Comparison of ENCODE assay signal across 8 cellular contexts in the genomic region with DNA sequence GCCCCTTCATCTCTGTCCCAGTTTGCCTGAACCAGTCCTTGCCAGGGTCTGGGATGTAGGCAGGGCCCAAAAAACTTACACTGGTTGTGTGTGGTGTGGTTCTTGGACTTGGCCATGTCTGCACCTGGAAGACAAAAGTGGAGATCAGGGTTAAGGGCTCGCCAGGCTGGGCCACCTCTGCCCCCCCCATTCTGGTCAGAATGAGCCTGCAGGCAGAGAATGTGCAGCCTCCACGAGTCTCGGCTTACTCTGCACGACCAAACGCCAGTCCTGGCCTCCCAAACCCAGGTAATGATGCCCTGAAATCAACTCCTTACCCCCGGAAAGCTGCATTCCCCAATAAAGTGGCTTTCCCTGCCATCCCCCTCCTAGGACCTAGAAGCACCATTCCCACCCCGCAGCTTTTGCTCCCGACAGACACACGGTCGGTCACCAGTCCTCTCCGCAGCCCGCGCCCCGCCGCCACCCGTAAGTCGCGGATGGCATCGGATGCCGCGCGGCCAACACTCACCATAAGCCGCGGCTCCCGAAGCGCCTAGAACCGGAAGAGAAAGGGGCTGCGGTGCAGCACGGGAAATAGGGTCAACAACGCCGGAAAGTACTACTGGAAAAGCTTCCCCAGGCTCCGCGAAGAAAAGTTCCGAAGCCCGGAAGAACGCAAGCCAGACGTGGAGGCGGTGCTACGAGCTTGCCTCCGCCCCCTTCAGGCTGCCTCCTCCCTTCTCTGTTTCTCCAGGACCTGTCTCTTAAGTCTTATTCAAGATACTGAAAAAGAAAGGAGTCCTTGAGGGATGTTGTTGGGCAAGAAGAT. TPM values are rescaled to one million over a fixed set of nuclear protein-coding genes. Genes with fewer than 3 reads are reported as not detected.
DNase-seq lines count a peak whose midpoint lies in the region; ATAC-seq and TF ChIP-seq lines count a peak whose summit lies in the region.

A gene (minus strand): TSS at position 550 of the 811 bp plus-strand sequence. CDS start 434 bp downstream, at position 116.

- CTCF ChIA-PET in Panc1 (lab: Charles Lee), result interaction anchor here (0.7 kb wide), 1 partner anchor 223 kb away, joined by 5 read pairs; no protein-coding TSS in a partner anchor

- 0% methylated on average over 40 of the region's 40 CpGs for WGBS in esophagus, 2 donors

- H3K27ac Mint-ChIP-seq in activated T-cell treated with anti-CD3 and anti-CD28 coated beads, Interleukin-2, amount 50 U/mL, for 24 hours, result peak within 1 kb of the TSS; percentile 100

- H3K4me3 ChIP-seq in Panc1 (ENCODE audit: low read depth in 2 of 2, low read length in 2 of 2) (peak within 1 kb of the TSS; percentile 91 to 96), esophagus (ENCODE audit: low read depth in 1 of 2, low read length in 2 of 2) (peak within 1 kb of the TSS; percentile 73 to 76), muscle layer of duodenum (ENCODE audit: low read depth in 1 of 2, low read length in 2 of 2) (peak within 1 kb of the TSS; percentile 86 to 93)

- no peaks in the 10 kb centered on the region for H3K27me3 Mint-ChIP-seq in activated T-cell treated with anti-CD3 and anti-CD28 coated beads, Interleukin-2, amount 50 U/mL, for 24 hours

- peaks cover 34% of the 10 kb centered on the region for H3K4me1 Mint-ChIP-seq in activated T-cell treated with anti-CD3 and anti-CD28 coated beads, Interleukin-2, amount 50 U/mL, for 24 hours (ENCODE audit: low read depth)

- H3K9me3 Mint-ChIP-seq in activated T-cell treated with anti-CD3 and anti-CD28 coated beads, Interleukin-2, amount 50 U/mL, for 24 hours, result no peaks in the 10 kb centered on the region

- peak; percentile 88 for DNase-seq in DMS53 (lab: John Stamatoyannopoulos, UW)
- peak; percentile 97 for DNase-seq in KBM-7
- peak; percentile 82 for DNase-seq in Panc1 (ENCODE audit: low read depth, low spot score)
- DNase-seq in activated T-cell treated with anti-CD3 and anti-CD28 coated beads, Interleukin-2, amount 50 U/mL, for 24 hours, result peak; percentile 93
- DNase-seq in stimulated activated CD8-positive, alpha-beta memory T cell treated with anti-CD3 and anti-CD28 coated beads, Interleukin-7, amount 100 ng/mL, for 24 hours (ENCODE audit: low read depth), result peak; percentile 69

- in situ Hi-C loops in KBM-7 (cut with MboI; ENCODE audit: low pct_unique_long_range_greater_than_20kb, low sequenced_read_pairs), result no loop called here
- in situ Hi-C loops in Panc1 (cut with HindIII; ENCODE audit: low pct_unique_long_range_greater_than_20kb, low sequenced_read_pairs), result no loop called here

- peak within 1 kb of the TSS; percentile 100 for H3K4me3 Mint-ChIP-seq in activated T-cell treated with anti-CD3 and anti-CD28 coated beads, Interleukin-2, amount 50 U/mL, for 24 hours

- POLR2A ChIA-PET in Panc1 (lab: Charles Lee), result interaction anchor here (0.7 kb wide), 1 partner anchor 141 kb away, joined by 3 read pairs; no protein-coding TSS in a partner anchor

- H3K9me3 ChIP-seq in Panc1 (ENCODE audit: control insufficient read depth, insufficient read depth, low read depth, low read length) (no peaks in the 10 kb centered on the region), esophagus (ENCODE audit: control insufficient read depth in 2 of 2, insufficient read depth in 1 of 2, low read depth in 1 of 2, low read length in 1 of 2) (no peaks in the 10 kb centered on the region), muscle layer of duodenum (ENCODE audit: control insufficient read depth in 1 of 2, low read length in 2 of 2) (no peaks in the 10 kb centered on the region)

- peaks cover 18% of the 10 kb centered on the region for H3K4me1 ChIP-seq in Panc1 (ENCODE audit: control insufficient read depth, insufficient read depth, low read length)
- H3K4me1 ChIP-seq in esophagus (ENCODE audit: control insufficient read depth in 2 of 2, insufficient read depth in 2 of 2, low read length in 1 of 2), result peaks cover 0 to 5% of the 10 kb centered on the region in 2 donors
- peaks cover 12 to 14% of the 10 kb centered on the region in 2 donors for H3K4me1 ChIP-seq in muscle layer of duodenum (ENCODE audit: control insufficient read depth in 1 of 2, insufficient read depth in 2 of 2, low read length in 2 of 2)

- intact Hi-C loops in Panc1 (cut with micrococcal nuclease; ENCODE audit: unreplicated experiment), result no loop called here

- no TSS peak for BruUV-seq in Panc1 (replicated peaks; lab: Mats Ljungman, UMichigan)

- H3K36me3 Mint-ChIP-seq in activated T-cell treated with anti-CD3 and anti-CD28 coated beads, Interleukin-2, amount 50 U/mL, for 24 hours (ENCODE audit: low read depth), result peaks cover 52% of the 10 kb centered on the region

- peaks cover 13% of the 10 kb centered on the region for H3K36me3 ChIP-seq in Panc1 (ENCODE audit: control insufficient read depth, insufficient read depth, low read length)
- H3K36me3 ChIP-seq in esophagus (ENCODE audit: control insufficient read depth in 2 of 2, insufficient read depth in 2 of 2, low read length in 1 of 2), result peaks cover 10 to 24% of the 10 kb centered on the region in 2 donors
- H3K36me3 ChIP-seq in muscle layer of duodenum (ENCODE audit: control insufficient read depth in 1 of 2, insufficient read depth in 2 of 2, low read length in 2 of 2), result peaks cover 17 to 31% of the 10 kb centered on the region in 2 donors

- TF ChIP-seq CTCF in Panc1 (IDR thresholded peaks at IDR 0.05), result no peak

- ATAC-seq in GM21717 (IDR thresholded peaks at IDR 0.05; ENCODE audit: unreplicated experiment) (peak; percentile 75), Panc1 (peak; percentile 92)

- no peaks in the 10 kb centered on the region for H3K27me3 ChIP-seq in Panc1 (ENCODE audit: control insufficient read depth, insufficient read depth, low read length)
- H3K27me3 ChIP-seq in esophagus (ENCODE audit: control insufficient read depth in 1 of 2, insufficient read depth in 2 of 2, low read length in 2 of 2), result no peaks in the 10 kb centered on the region
- no peaks in the 10 kb centered on the region for H3K27me3 ChIP-seq in muscle layer of duodenum (ENCODE audit: low read depth, low read length)

- H3K27ac ChIP-seq in Panc1 (ENCODE audit: low read length) (peak within 1 kb of the TSS; percentile 81), esophagus (ENCODE audit: low read depth in 2 of 2, low read length in 1 of 2) (peak within 1 kb of the TSS; percentile 65 to 89), muscle layer of duodenum (ENCODE audit: low read length) (peak within 1 kb of the TSS; percentile 91)

RNA-seq across cellular contexts. Expression of the gene that starts here (rescaled TPM):
- total RNA-seq in Panc1 (2021; ENCODE audit: unreplicated experiment), result 696 TPM
- 1,184 TPM for polyA plus RNA-seq in Panc1 (2012; ENCODE audit: insufficient read length)
- 1,000 to 10,000 TPM; 2,351 to 2,556 TPM for polyA plus RNA-seq in esophagus

Comparison
In these comparisons a context has a peak if more than half of its experiments do, and no peak if none do; other contexts are left out.
1. Peak in every context shown above with its lines: DNase-seq, ATAC-seq, H3K4me3 ChIP-seq and H3K27ac ChIP-seq.